1 cellular context compared by ENCODE assay signal in the genomic region with DNA sequence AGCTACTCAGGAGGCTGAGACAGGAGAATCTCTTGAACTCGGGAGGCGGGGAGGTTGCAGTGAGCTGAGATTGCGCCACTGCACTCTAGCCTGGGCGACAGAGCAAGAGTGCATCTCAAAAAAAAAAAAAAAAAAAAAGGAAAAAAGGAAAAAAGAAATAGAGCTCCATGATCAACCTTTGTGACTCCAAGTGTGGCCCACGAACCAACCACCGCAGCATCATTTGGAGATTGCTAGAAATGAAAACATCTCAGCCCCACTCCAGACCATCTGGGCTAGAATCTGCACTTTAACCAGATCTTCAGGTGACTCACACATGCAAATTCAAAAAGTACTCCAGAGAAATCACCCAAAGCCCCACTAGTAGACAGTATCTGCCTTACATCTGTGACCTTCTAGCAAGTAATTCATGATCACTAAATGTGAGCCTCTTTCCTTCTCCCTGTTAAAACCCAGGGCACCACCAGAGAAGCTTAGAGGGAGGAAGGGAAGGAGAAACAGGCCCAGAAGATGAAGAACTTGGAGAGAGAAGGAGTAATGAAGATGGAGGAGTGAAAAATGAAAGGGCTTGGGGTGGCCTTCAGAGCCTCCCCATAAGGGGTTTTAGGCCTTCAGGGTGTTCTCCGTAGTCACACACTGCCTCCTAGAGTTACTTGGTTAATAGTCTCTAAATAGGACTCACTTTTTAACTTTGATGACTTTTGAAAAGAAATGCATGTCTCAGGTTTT.
TF ChIP-seq lines count a peak whose summit lies in the region.

No MANE protein-coding gene starts in this region.

TF ChIP-seq in K562, 482 proteins besides CTCF, POLR2A, EP300 and RAD21 (continued from another document):
- TF ChIP-seq, protein P1, sequence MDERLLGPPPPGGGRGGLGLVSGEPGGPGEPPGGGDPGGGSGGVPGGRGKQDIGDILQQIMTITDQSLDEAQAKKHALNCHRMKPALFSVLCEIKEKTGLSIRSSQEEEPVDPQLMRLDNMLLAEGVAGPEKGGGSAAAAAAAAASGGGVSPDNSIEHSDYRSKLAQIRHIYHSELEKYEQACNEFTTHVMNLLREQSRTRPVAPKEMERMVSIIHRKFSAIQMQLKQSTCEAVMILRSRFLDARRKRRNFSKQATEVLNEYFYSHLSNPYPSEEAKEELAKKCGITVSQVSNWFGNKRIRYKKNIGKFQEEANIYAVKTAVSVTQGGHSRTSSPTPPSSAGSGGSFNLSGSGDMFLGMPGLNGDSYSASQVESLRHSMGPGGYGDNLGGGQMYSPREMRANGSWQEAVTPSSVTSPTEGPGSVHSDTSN (CRISPR knock-in tag; IDR thresholded peaks at IDR 0.05; ENCODE audit: low read depth) = no peak
- TF ChIP-seq, protein P1 (tag; conservative IDR thresholded peaks at IDR 0.05; ENCODE audit: low read depth) = 0 out of 2 replicates have a peak, but pooled peaks have one; percentile 7
- no peak for TF ChIP-seq ZSCAN29 (IDR thresholded peaks at IDR 0.05)
- TF ChIP-seq, protein P2, sequence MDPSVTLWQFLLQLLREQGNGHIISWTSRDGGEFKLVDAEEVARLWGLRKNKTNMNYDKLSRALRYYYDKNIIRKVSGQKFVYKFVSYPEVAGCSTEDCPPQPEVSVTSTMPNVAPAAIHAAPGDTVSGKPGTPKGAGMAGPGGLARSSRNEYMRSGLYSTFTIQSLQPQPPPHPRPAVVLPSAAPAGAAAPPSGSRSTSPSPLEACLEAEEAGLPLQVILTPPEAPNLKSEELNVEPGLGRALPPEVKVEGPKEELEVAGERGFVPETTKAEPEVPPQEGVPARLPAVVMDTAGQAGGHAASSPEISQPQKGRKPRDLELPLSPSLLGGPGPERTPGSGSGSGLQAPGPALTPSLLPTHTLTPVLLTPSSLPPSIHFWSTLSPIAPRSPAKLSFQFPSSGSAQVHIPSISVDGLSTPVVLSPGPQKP (CRISPR knock-in tag; IDR thresholded peaks at IDR 0.05) = no peak
- TF ChIP-seq, protein P3, sequence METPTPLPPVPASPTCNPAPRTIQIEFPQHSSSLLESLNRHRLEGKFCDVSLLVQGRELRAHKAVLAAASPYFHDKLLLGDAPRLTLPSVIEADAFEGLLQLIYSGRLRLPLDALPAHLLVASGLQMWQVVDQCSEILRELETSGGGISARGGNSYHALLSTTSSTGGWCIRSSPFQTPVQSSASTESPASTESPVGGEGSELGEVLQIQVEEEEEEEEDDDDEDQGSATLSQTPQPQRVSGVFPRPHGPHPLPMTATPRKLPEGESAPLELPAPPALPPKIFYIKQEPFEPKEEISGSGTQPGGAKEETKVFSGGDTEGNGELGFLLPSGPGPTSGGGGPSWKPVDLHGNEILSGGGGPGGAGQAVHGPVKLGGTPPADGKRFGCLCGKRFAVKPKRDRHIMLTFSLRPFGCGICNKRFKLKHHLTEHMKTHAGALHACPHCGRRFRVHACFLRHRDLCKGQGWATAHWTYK (CRISPR knock-in tag; IDR thresholded peaks at IDR 0.05) = no peak
- TF ChIP-seq POLR2AphosphoS5 (IDR thresholded peaks at IDR 0.05; ENCODE audit: control insufficient read depth, insufficient read depth, low read depth, low read length) = no peak
- TF ChIP-seq CREB1 (IDR thresholded peaks at IDR 0.05) = no peak
- TF ChIP-seq CREB1 (CRISPR knock-in tag; IDR thresholded peaks at IDR 0.05) = peak; percentile 39; the same call in 1 of the 2 replicates
- TF ChIP-seq, protein P4, sequence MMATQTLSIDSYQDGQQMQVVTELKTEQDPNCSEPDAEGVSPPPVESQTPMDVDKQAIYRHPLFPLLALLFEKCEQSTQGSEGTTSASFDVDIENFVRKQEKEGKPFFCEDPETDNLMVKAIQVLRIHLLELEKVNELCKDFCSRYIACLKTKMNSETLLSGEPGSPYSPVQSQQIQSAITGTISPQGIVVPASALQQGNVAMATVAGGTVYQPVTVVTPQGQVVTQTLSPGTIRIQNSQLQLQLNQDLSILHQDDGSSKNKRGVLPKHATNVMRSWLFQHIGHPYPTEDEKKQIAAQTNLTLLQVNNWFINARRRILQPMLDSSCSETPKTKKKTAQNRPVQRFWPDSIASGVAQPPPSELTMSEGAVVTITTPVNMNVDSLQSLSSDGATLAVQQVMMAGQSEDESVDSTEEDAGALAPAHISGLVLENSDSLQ (IDR thresholded peaks at IDR 0.05) = no peak
- no peak for TF ChIP-seq BRCA1 (IDR thresholded peaks at IDR 0.05)
- TF ChIP-seq BRCA1 (CRISPR knock-in tag; IDR thresholded peaks at IDR 0.05) = no peak
- TF ChIP-seq IFI16 (CRISPR knock-in tag; IDR thresholded peaks at IDR 0.05) = no peak
- TF ChIP-seq POLR2B (IDR thresholded peaks at IDR 0.05; ENCODE audit: low read depth, partially characterized antibody) = no peak
- TF ChIP-seq, protein P5, sequence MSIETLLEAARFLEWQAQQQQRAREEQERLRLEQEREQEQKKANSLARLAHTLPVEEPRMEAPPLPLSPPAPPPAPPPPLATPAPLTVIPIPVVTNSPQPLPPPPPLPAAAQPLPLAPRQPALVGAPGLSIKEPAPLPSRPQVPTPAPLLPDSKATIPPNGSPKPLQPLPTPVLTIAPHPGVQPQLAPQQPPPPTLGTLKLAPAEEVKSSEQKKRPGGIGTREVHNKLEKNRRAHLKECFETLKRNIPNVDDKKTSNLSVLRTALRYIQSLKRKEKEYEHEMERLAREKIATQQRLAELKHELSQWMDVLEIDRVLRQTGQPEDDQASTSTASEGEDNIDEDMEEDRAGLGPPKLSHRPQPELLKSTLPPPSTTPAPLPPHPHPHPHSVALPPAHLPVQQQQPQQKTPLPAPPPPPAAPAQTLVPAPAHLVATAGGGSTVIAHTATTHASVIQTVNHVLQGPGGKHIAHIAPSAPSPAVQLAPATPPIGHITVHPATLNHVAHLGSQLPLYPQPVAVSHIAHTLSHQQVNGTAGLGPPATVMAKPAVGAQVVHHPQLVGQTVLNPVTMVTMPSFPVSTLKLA (conservative IDR thresholded peaks at IDR 0.05) = no peak
- TF ChIP-seq KLF6 (CRISPR knock-in tag; IDR thresholded peaks at IDR 0.05; ENCODE audit: borderline replicate concordance) = no peak
- TF ChIP-seq SNRNP70 (optimal IDR thresholded peaks at IDR 0.05; ENCODE audit: low read depth, low read length) = no peak
- TF ChIP-seq NRF1 (conservative IDR thresholded peaks at IDR 0.05 in 1 of 2, IDR thresholded peaks at IDR 0.05 in 1 of 2) = no peak
- no peak for TF ChIP-seq POLR3G (IDR thresholded peaks at IDR 0.05; ENCODE audit: extremely low read depth, insufficient read length, insufficient replicate concordance)
- TF ChIP-seq PHF21A (IDR thresholded peaks at IDR 0.05; ENCODE audit: borderline replicate concordance, low read depth) = no peak
- no peak for TF ChIP-seq KLF16 (IDR thresholded peaks at IDR 0.05)
- TF ChIP-seq SIRT6 (IDR thresholded peaks at IDR 0.05; ENCODE audit: low read depth, low read length) = no peak
- TF ChIP-seq COPS2 (conservative IDR thresholded peaks at IDR 0.05) = no peak
- no peak for TF ChIP-seq ASH1L (IDR thresholded peaks at IDR 0.05; ENCODE audit: borderline replicate concordance, low read depth, partially characterized antibody)
- no peak for TF ChIP-seq PRMT5 (CRISPR knock-in tag; IDR thresholded peaks at IDR 0.05)
- TF ChIP-seq ZNF668 (CRISPR knock-in tag; IDR thresholded peaks at IDR 0.05) = no peak
- TF ChIP-seq SIX5 (IDR thresholded peaks at IDR 0.05; ENCODE audit: borderline replicate concordance in 1 of 2, insufficient read depth in 1 of 2, low read depth in 1 of 2, low read length in 2 of 2) = no peak
- TF ChIP-seq FOXA1 (IDR thresholded peaks at IDR 0.05; ENCODE audit: borderline replicate concordance) = no peak
- TF ChIP-seq JUN (IDR thresholded peaks at IDR 0.05; ENCODE audit: borderline replicate concordance, low read depth, low read length) = peak; percentile 26; the same call in 1 of the 2 replicates
- TF ChIP-seq JUN (CRISPR knock-in tag; IDR thresholded peaks at IDR 0.05; ENCODE audit: borderline replicate concordance) = no peak
- TF ChIP-seq SMARCA4 (IDR thresholded peaks at IDR 0.05) = 0 out of 2 replicates have a peak, but pooled peaks have one; percentile 14
- TF ChIP-seq, protein P6, sequence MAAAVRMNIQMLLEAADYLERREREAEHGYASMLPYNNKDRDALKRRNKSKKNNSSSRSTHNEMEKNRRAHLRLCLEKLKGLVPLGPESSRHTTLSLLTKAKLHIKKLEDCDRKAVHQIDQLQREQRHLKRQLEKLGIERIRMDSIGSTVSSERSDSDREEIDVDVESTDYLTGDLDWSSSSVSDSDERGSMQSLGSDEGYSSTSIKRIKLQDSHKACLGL (CRISPR knock-in tag; IDR thresholded peaks at IDR 0.05; ENCODE audit: borderline replicate concordance, poor library complexity, severe bottlenecking) = no peak
- TF ChIP-seq DPF2 (IDR thresholded peaks at IDR 0.05) = 0 out of 2 replicates have a peak, but pooled peaks have one; percentile 15
- peak; percentile 69; the same call in 1 of the 2 replicates for TF ChIP-seq STAG1 (CRISPR knock-in tag; IDR thresholded peaks at IDR 0.05; ENCODE audit: borderline replicate concordance)
